8 cellular contexts compared by ENCODE assay signal in the genomic region with DNA sequence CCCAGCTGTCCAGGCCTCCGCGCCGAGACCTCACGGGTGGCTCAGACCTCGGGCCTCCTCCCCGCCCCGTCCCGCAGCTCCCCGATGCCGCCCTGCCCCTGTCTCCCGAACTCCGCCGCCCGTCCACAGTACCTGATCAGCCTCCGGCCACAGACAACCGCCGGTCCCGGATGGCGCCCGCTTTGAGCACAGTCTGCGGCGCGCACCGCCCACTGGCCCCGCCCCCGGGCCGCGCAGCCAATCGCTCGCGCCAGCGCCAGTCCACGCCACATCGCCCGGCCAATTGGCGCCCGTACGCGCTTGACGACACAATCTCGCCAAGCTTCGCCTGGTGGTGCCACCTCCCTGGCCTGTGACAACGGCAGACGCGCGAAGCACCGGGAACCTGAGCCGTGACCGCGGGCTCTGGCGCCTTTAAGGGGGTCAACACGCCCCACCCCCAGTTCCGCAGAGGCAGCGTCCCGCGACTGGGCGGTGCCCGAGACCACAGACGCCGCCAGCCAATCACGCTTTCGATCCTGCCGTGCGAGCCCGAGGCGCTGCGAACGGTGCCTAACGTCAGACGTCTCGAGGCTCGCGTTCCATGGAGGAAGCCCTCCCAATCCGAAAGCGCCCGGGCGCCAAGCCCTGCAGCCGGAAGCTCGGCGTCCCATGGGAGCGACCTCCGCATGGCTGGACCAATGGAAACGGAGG. TPM values are rescaled to one million over a fixed set of nuclear protein-coding genes. Genes with fewer than 3 reads are reported as not detected.
DNase-seq lines count a peak whose midpoint lies in the region; ATAC-seq, FAIRE-seq and TF ChIP-seq lines count a peak whose summit lies in the region.

IDI1 (minus strand) TSS at position 388 of the 693 bp plus-strand sequence; CDS start at position 272, 116 bp downstream.

- DNase-seq in GM12891 (ENCODE audit: insufficient read length, low spot score) (peak; percentile 82), NCI-H1417 treated with DMSO at 0.1 percent for 48 hours (lab: John Stamatoyannopoulos, UW) (peak; percentile 70), SW 1271 (lab: John Stamatoyannopoulos, UW) (peak; percentile 95 to 97), Right ventricle myocardium inferior (ENCODE audit: missing footprints) (peak; percentile 99), ovary (peak; percentile 96 to 98 (median 97))
- DNase-seq in activated naive CD8-positive, alpha-beta T cell treated with anti-CD3 and anti-CD28 coated beads, Interleukin-2, amount 50 U/mL, for 16 hours (ENCODE audit: low read depth, low spot score) = peak; percentile 89

- no peaks in the 10 kb centered on the region for H3K9me3 ChIP-seq in ovary
- peaks cover 3% of the 10 kb centered on the region for H3K9me3 ChIP-seq in thymus (ENCODE audit: control insufficient read depth)

- H3K27ac ChIP-seq in ovary = peak within 1 kb of the TSS; percentile 93 to 100
- H3K27ac ChIP-seq in thymus (ENCODE audit: low read depth) = peak within 1 kb of the TSS; percentile 99

- H3K27me3 ChIP-seq in ovary (no peaks in the 10 kb centered on the region), thymus (ENCODE audit: control insufficient read depth, insufficient read depth) (no peaks in the 10 kb centered on the region)

- H3K4me3 ChIP-seq in ovary (peak within 1 kb of the TSS; percentile 94), thymus (ENCODE audit: low read length) (peak within 1 kb of the TSS; percentile 91)

- peak; percentile 97 for FAIRE-seq in GM12891 (lab: Jason Lieb, UNC)

- ATAC-seq in HG02798 (IDR thresholded peaks at IDR 0.05; ENCODE audit: poor library complexity, unreplicated experiment) = peak; percentile 85
- peak; percentile 97 for ATAC-seq in Right ventricle myocardium inferior

- TF ChIP-seq EP300 in ovary (IDR thresholded peaks at IDR 0.05) = peak; percentile 26

- WGBS in ovary, 3 donors = 0 to 1% (median 1%) methylated on average over 41 to 83 of the region's 83 CpGs
- WGBS in thymus = under 1% methylated on average over 83 of the region's 83 CpGs

- H3K36me3 ChIP-seq in ovary (no peaks in the 10 kb centered on the region), thymus (ENCODE audit: control insufficient read depth, insufficient read depth) (peaks cover 6% of the 10 kb centered on the region)

- TF ChIP-seq CTCF in ovary (IDR thresholded peaks at IDR 0.05) = peak in 1 of 3 donors; percentile 13

- intact Hi-C loops in Right ventricle myocardium inferior (cut with DNase I) (loop anchor here (2.0 to 5.0 kb wide), 2 partner anchors 60 to 362 kb away; partner anchors contain the start of genes DIP2C and GTPBP4), ovary (cut with DNase I) (loop anchor here in 1 of 4 donors (2.0 to 5.0 kb wide), 2 partner anchors 62 to 118 kb away; partner anchors contain the start of genes GTPBP4 and LARP4B)

- H3K4me1 ChIP-seq in ovary (ENCODE audit: insufficient read depth) (peaks cover 10% of the 10 kb centered on the region), thymus (ENCODE audit: control insufficient read depth, insufficient read depth, low read length) (peaks cover 11% of the 10 kb centered on the region)

- TF ChIP-seq POLR2A in GM12891 (IDR thresholded peaks at IDR 0.05; ENCODE audit: low read depth, low read length) (peak; percentile 90), ovary (IDR thresholded peaks at IDR 0.05) (peak; percentile 85)

TF ChIP-seq in GM12891, 5 proteins besides CTCF, POLR2A, EP300 and RAD21:
- TF ChIP-seq POLR2AphosphoS5 (IDR thresholded peaks at IDR 0.05; ENCODE audit: low read depth, low read length) = peak; percentile 85
- peak; percentile 81 for TF ChIP-seq TAF1 (IDR thresholded peaks at IDR 0.05; ENCODE audit: low read depth, low read length)
- peak; percentile 43; the same call in 1 of the 2 replicates for TF ChIP-seq SPI1 (IDR thresholded peaks at IDR 0.05; ENCODE audit: low read depth, low read length)
- TF ChIP-seq PAX5 (IDR thresholded peaks at IDR 0.05; ENCODE audit: insufficient read depth, low read length, severe bottlenecking) = peak; percentile 85
- TF ChIP-seq POU2F2 (IDR thresholded peaks at IDR 0.05; ENCODE audit: low read depth, low read length) = peak; percentile 34; the same call in 1 of the 2 replicates

RNA-seq across cellular contexts. Expression of gene IDI1, which starts in this region (rescaled TPM):
- polyA plus RNA-seq in GM12891 (2012; ENCODE audit: low read depth, missing spikeins) = 76.3 TPM
- total RNA-seq in Right ventricle myocardium inferior (14.6 TPM), ovary (10 to 100 TPM; 17.3 to 99.0 (median 24.4) TPM)
- polyA plus RNA-seq in ovary (10 to 100 TPM; 20.3 to 53.0 TPM), thymus (44.6 TPM)

Comparison
In these comparisons a context has a peak if more than half of its experiments do, and no peak if none do; other contexts are left out.
1. Peak in every context shown above with its lines: DNase-seq, ATAC-seq, H3K4me3 ChIP-seq and H3K27ac ChIP-seq.